1 cellular context compared by ENCODE assay signal in genomic region chr19:17610384-17610783, GRCh38.
A peak's percentile ranks its signal among the peaks of the same experiment; 100 is the strongest.
TF ChIP-seq lines count a peak whose summit lies in the region.

No MANE protein-coding gene starts in this region.

TF ChIP-seq in HepG2, 621 proteins besides CTCF, POLR2A, EP300 and RAD21 (continued from another document):
- TF ChIP-seq FOXJ3 (CRISPR knock-in tag; IDR thresholded peaks at IDR 0.05; ENCODE audit: borderline replicate concordance) (no peak), ONECUT2 (CRISPR knock-in tag; IDR thresholded peaks at IDR 0.05) (no peak), MBNL3 (CRISPR knock-in tag; conservative IDR thresholded peaks at IDR 0.05) (no peak)
- TF ChIP-seq, protein P1, sequence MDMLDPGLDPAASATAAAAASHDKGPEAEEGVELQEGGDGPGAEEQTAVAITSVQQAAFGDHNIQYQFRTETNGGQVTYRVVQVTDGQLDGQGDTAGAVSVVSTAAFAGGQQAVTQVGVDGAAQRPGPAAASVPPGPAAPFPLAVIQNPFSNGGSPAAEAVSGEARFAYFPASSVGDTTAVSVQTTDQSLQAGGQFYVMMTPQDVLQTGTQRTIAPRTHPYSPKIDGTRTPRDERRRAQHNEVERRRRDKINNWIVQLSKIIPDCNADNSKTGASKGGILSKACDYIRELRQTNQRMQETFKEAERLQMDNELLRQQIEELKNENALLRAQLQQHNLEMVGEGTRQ (IDR thresholded peaks at IDR 0.05; ENCODE audit: low read depth, low read length), result peak; percentile 87
- TF ChIP-seq, protein P1 (CRISPR knock-in tag; IDR thresholded peaks at IDR 0.05; ENCODE audit: borderline replicate concordance), result peak; percentile 94; the same call in 1 of the 2 replicates
